ENCODE assay signal across 9 cellular contexts in the genomic region with DNA sequence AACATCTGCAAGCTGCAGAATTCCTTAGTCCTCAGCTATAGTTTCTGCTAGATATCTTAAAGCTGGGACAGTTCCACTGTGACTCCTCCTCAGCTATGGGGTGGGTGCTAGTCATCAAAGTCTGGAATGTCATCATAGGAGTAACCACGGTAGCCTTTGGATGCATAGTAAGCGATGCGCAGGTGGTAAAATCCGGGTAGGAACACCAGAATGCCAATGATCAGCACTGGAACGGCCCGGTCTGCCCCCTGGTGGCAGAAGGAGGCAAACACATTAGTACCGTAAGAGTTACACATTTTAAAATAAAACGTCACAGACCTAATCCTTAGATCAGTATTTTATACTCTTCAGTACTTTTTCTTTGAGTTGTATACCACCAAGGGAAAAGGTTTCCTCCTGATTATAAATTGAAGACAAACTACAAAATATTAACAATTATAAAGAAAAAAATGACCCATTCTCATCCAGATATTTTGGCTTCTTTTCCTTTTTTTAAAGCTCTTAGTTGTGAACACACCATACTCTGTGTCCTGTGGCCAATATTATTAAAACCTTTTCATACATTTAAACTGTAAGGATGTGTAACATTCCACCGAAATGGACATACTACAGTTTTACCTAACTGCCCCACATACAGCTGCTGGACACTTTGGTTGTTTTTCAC. TPM values are rescaled to one million over a fixed set of nuclear protein-coding genes. Genes with fewer than 3 reads are reported as not detected.
DNase-seq lines count a peak whose midpoint lies in the region; TF ChIP-seq lines count a peak whose summit lies in the region.
"Had no signal": no experiment of that assay in that cellular context is flagged by ENCODE, and none has a peak within 500 bp of the region (broad histone marks: within the 10 kb centered on the region; RNA-seq: fewer than 3 reads in every experiment).

No MANE protein-coding gene starts in this region.

- no peaks in the 10 kb centered on the region for H3K9me2 ChIP-seq in SK-N-SH

- no peaks in the 10 kb centered on the region for H3K9me3 Mint-ChIP-seq in activated naive CD4-positive, alpha-beta T cell treated with anti-CD3 and anti-CD28 coated beads for 36 hours

- no peak overlapping the region; a peak in 1 of 4 replicates for H3K4me3 ChIP-seq in SK-N-SH (ENCODE audit: low read depth in 2 of 2, low read length in 1 of 2)
- H3K4me3 ChIP-seq: BLaER1 treated with 17β-estradiol and CSF1 and Interleukin-3, amounts not matched to agents 10 nM and 100 nM had no signal

- no peak overlapping the region for H3K4me2 ChIP-seq in SK-N-SH

- WGBS in SK-N-SH (ENCODE audit: low lambda C conversion rate): 10% methylated on average over 9 of the region's 9 CpGs

- peaks cover 9% of the 10 kb centered on the region; the same call in 1 of the 2 replicates for H3K79me2 ChIP-seq in SK-N-SH (ENCODE audit: insufficient read depth)

- H3K27ac Mint-ChIP-seq in activated naive CD4-positive, alpha-beta T cell treated with anti-CD3 and anti-CD28 coated beads for 36 hours: no peak overlapping the region

- no peak overlapping the region for H3K4me3 Mint-ChIP-seq in activated naive CD4-positive, alpha-beta T cell treated with anti-CD3 and anti-CD28 coated beads for 36 hours

- peaks cover 4% of the 10 kb centered on the region for H3F3A ChIP-seq in SK-N-SH (replicated peaks; ENCODE audit: insufficient read depth)

- no peak overlapping the region for H3K27ac ChIP-seq in SK-N-SH (ENCODE audit: low read depth in 2 of 2, low read length in 1 of 2)

- TF ChIP-seq CTCF in SK-N-SH (IDR thresholded peaks at IDR 0.05): peak; percentile 93

- H3K27me3 ChIP-seq in SK-N-SH (ENCODE audit: insufficient read depth): no peaks in the 10 kb centered on the region
- H3K27me3 ChIP-seq: BLaER1 treated with 17β-estradiol and CSF1 and Interleukin-3, amounts not matched to agents 10 nM and 100 nM had no signal

- H2AFZ ChIP-seq in SK-N-SH (ENCODE audit: low read depth): no peak overlapping the region

- no peaks in the 10 kb centered on the region for H3K4me1 ChIP-seq in SK-N-SH (ENCODE audit: control insufficient read depth in 1 of 2, insufficient read depth in 2 of 2, low read depth in 1 of 2, low read length in 1 of 2)

- TF ChIP-seq EP300 in SK-N-SH (IDR thresholded peaks at IDR 0.05; ENCODE audit: borderline replicate concordance in 1 of 2, low read depth in 1 of 2, low read length in 1 of 2): no peak

- peak; percentile 79 for TF ChIP-seq RAD21 in SK-N-SH (IDR thresholded peaks at IDR 0.05; ENCODE audit: low read length)

- intact Hi-C loops in activated naive CD4-positive, alpha-beta T cell treated with anti-CD3 and anti-CD28 coated beads for 36 hours (cut with micrococcal nuclease): loop anchor here (1.0 to 2.0 kb wide), 5 partner anchors 23 to 494 kb away; a partner anchor contains a TSS
- intact Hi-C loops in head of caudate nucleus (cut with DNase I) (loop anchor here (10.0 kb wide), 2 partner anchors 146 to 496 kb away; no protein-coding TSS in a partner anchor), posterior cingulate gyrus (cut with DNase I) (loop anchor here (5.0 kb wide), 1 partner anchor 494 kb away; no protein-coding TSS in a partner anchor)

- no peaks in the 10 kb centered on the region for H3K9me3 ChIP-seq in SK-N-SH
- H3K9me3 ChIP-seq: BLaER1 treated with 17β-estradiol and CSF1 and Interleukin-3, amounts not matched to agents 10 nM and 100 nM had no signal

- H3K9ac ChIP-seq in SK-N-SH: no peak overlapping the region

- H3K27me3 Mint-ChIP-seq in activated naive CD4-positive, alpha-beta T cell treated with anti-CD3 and anti-CD28 coated beads for 36 hours (ENCODE audit: low read depth): no peaks in the 10 kb centered on the region

- DNase-seq in DMS79 treated with DMSO at 0.1 percent for 48 hours (lab: John Stamatoyannopoulos, UW) (peak; percentile 45), DMS79 (lab: John Stamatoyannopoulos, UW) (no peak), LoVo (ENCODE audit: low spot score) (peak; percentile 66), SK-N-SH (peak; percentile 72), head of caudate nucleus (peak; percentile 60 to 95 (median 86)), posterior cingulate gyrus (peak; percentile 63 to 97 (median 86)), ureter (ENCODE audit: low spot score) (peak; percentile 72)
- peak; percentile 84 for DNase-seq in activated naive CD4-positive, alpha-beta T cell treated with anti-CD3 and anti-CD28 coated beads for 36 hours

- H3K4me1 Mint-ChIP-seq in activated naive CD4-positive, alpha-beta T cell treated with anti-CD3 and anti-CD28 coated beads for 36 hours (ENCODE audit: low read depth): peaks cover 8% of the 10 kb centered on the region

- H4K20me1 ChIP-seq in SK-N-SH (ENCODE audit: insufficient read depth): no peaks in the 10 kb centered on the region

- H3K36me3 ChIP-seq in SK-N-SH (replicated peaks in 1 of 2; ENCODE audit: control insufficient read depth in 1 of 2, insufficient read depth in 2 of 2, low read length in 1 of 2): peaks cover 48 to 67% of the 10 kb centered on the region in 2 experiments

- POLR2A ChIA-PET in SK-N-SH (lab: Yijun Ruan, JAX): interaction anchor here (0.6 kb wide), 1 partner anchor 36 kb away, joined by 3 read pairs; no protein-coding TSS in a partner anchor

- peaks cover 32% of the 10 kb centered on the region for H3K36me3 Mint-ChIP-seq in activated naive CD4-positive, alpha-beta T cell treated with anti-CD3 and anti-CD28 coated beads for 36 hours (ENCODE audit: low read depth)

- CTCF ChIA-PET in SK-N-SH (lab: Yijun Ruan, JAX): interaction anchor here (0.6 to 3.5 kb wide), 63 partner anchors 8 to 897 kb away, joined by 3 to 21 read pairs (median 3); a partner anchor contains a TSS
- CTCF ChIA-PET in activated naive CD4-positive, alpha-beta T cell treated with anti-CD3 and anti-CD28 coated beads for 36 hours (lab: Charles Lee): interaction anchor here (0.6 to 3.6 kb wide), 44 partner anchors 8 to 495 kb away, joined by 3 to 56 read pairs (median 4); a partner anchor contains a TSS

TF ChIP-seq in SK-N-SH, 30 proteins besides CTCF, POLR2A, EP300 and RAD21:
- TF ChIP-seq FOXM1 (IDR thresholded peaks at IDR 0.05; ENCODE audit: low read depth) (no peak), SMC3 (IDR thresholded peaks at IDR 0.05; ENCODE audit: low read depth, low read length) (peak; percentile 80)

RNA-seq across cellular contexts. Expression of a gene that starts 12.1 kb away (rescaled TPM):
- polyA plus RNA-seq in SK-N-SH (2012; rRNA removed): 165 and 201 TPM in 2 replicates
- polyA plus RNA-seq in SK-N-SH (2012; cell fraction: cytosol; rRNA removed): 212 and 252 TPM in 2 replicates
- 42.0 and 62.2 TPM in 2 replicates for polyA plus RNA-seq in SK-N-SH (2012; cell fraction: nucleus; rRNA removed)
- total RNA-seq in activated naive CD4-positive, alpha-beta T cell treated with anti-CD3 and anti-CD28 coated beads for 36 hours: 10 to 100 TPM; 86.3 to 90.5 TPM
- total RNA-seq in ureter: 125 TPM

RNA-seq across cellular contexts. Expression of a gene that starts 18.9 kb away (rescaled TPM):
- 185 and 204 TPM in 2 replicates for polyA plus RNA-seq in SK-N-SH (2012; rRNA removed)
- 197 and 205 TPM in 2 replicates for polyA plus RNA-seq in SK-N-SH (2012; cell fraction: cytosol; rRNA removed)
- 75.7 and 102 TPM in 2 replicates for polyA plus RNA-seq in SK-N-SH (2012; cell fraction: nucleus; rRNA removed)
- 100 to 1,000 TPM; 631 to 641 TPM for total RNA-seq in activated naive CD4-positive, alpha-beta T cell treated with anti-CD3 and anti-CD28 coated beads for 36 hours
- 52.0 TPM for total RNA-seq in ureter

RNA-seq across cellular contexts. Expression of a gene that starts 26.0 kb away (rescaled TPM):
- 13.9 and 22.7 TPM in 2 replicates for polyA plus RNA-seq in SK-N-SH (2012; rRNA removed)
- polyA plus RNA-seq in SK-N-SH (2012; cell fraction: cytosol; rRNA removed): 19.9 and 22.1 TPM in 2 replicates
- polyA plus RNA-seq in SK-N-SH (2012; cell fraction: nucleus; rRNA removed): 6.1 and 12.3 TPM in 2 replicates
- 10 to 100 TPM; 23.2 to 24.1 TPM for total RNA-seq in activated naive CD4-positive, alpha-beta T cell treated with anti-CD3 and anti-CD28 coated beads for 36 hours
- 58.1 TPM for total RNA-seq in ureter

Comparison
In these comparisons a context has a peak if more than half of its experiments do, and no peak if none do; other contexts are left out.
1. RNA of a gene that starts 18.9 kb away (total RNA-seq): 631 to 641 TPM in activated naive CD4-positive, alpha-beta T cell treated with anti-CD3 and anti-CD28 coated beads for 36 hours; 52.0 TPM in ureter (single experiment); every median in the first group is over 10 times any median in the second.